ENCODE assay signal across 8 cellular contexts in genomic region chr17:48100591-48101011, GRCh38. TPM values are rescaled to one million over a fixed set of nuclear protein-coding genes. Genes with fewer than 3 reads are reported as not detected.
DNase-seq lines count a peak whose midpoint lies in the region; ATAC-seq, FAIRE-seq and TF ChIP-seq lines count a peak whose summit lies in the region.

No MANE protein-coding gene starts in this region.

- H3K27ac ChIP-seq in DOHH2 (ENCODE audit: low read depth, low read length) = peak overlapping the region; percentile 82
- peak overlapping the region; percentile 96 for H3K27ac ChIP-seq in HUES48 (ENCODE audit: low read depth, low read length)
- H3K27ac ChIP-seq in SJSA1 = peak overlapping the region; percentile 62
- H3K27ac ChIP-seq in endothelial cell of umbilical vein (ENCODE audit: insufficient read depth, low read depth, low read length) = peak overlapping the region; percentile 58
- peak overlapping the region; percentile 73 to 80 for H3K27ac ChIP-seq in mucosa of rectum (ENCODE audit: low read depth in 2 of 2, low read length in 2 of 2)
- H3K27ac ChIP-seq in aorta (ENCODE audit: low read depth in 1 of 2, low read length in 2 of 2) = peak overlapping the region; percentile 38 to 73

- peak overlapping the region; percentile 68 for H3K4me2 ChIP-seq in DOHH2 (ENCODE audit: low read length)
- peak overlapping the region; percentile 99 for H3K4me2 ChIP-seq in endothelial cell of umbilical vein (ENCODE audit: insufficient read depth, low read length)

- peaks cover 9% of the 10 kb centered on the region for H3K9me3 ChIP-seq in DOHH2 (ENCODE audit: control insufficient read depth, insufficient read depth, low read length)
- no peaks in the 10 kb centered on the region for H3K9me3 ChIP-seq in HUES48 (ENCODE audit: control insufficient read depth, insufficient read depth, low read length)
- no peaks in the 10 kb centered on the region; the same call in 1 of the 2 replicates for H3K9me3 ChIP-seq in SJSA1 (replicated peaks)
- no peaks in the 10 kb centered on the region for H3K9me3 ChIP-seq in endothelial cell of umbilical vein (replicated peaks; ENCODE audit: control insufficient read depth, insufficient read depth, low read length)
- H3K9me3 ChIP-seq in mucosa of rectum (ENCODE audit: control insufficient read depth in 2 of 2, low read length in 2 of 2) = no peaks in the 10 kb centered on the region
- no peaks in the 10 kb centered on the region for H3K9me3 ChIP-seq in aorta (ENCODE audit: control insufficient read depth, low read length)

- peak in 1 of 2 experiments; percentile 73 for DNase-seq in SJSA1 (ENCODE audit: low read depth in 1 of 2, low spot score in 2 of 2)
- DNase-seq in endothelial cell of umbilical vein (ENCODE audit: low read depth, low spot score) = no peak
- DNase-seq in aorta = peak; percentile 71 to 84
- DNase-seq in inferior parietal cortex (ENCODE audit: extremely low spot score) = no peak
- DNase-seq in GM12891 (ENCODE audit: insufficient read length, low spot score) = no peak

- H3K9ac ChIP-seq in HUES48 (ENCODE audit: low read depth, low read length) (peak overlapping the region; percentile 80), endothelial cell of umbilical vein (replicated peaks; ENCODE audit: extremely low read depth, insufficient read depth, low read length) (peak overlapping the region; percentile 76), mucosa of rectum (ENCODE audit: low read depth in 1 of 2, low read length in 2 of 2) (peak overlapping the region; percentile 44 to 67)

- H4K20me1 ChIP-seq in DOHH2 (ENCODE audit: control insufficient read depth, insufficient read depth, low read depth, low read length) = peaks cover 12% of the 10 kb centered on the region; the same call in 1 of the 2 replicates
- H4K20me1 ChIP-seq in endothelial cell of umbilical vein (replicated peaks; ENCODE audit: control insufficient read depth, extremely low read depth, insufficient read depth, low read length) = peaks cover 3% of the 10 kb centered on the region

- peak overlapping the region; percentile 55 for H2AFZ ChIP-seq in endothelial cell of umbilical vein (ENCODE audit: low read depth, low read length)

- no peak for TF ChIP-seq POLR2A in endothelial cell of umbilical vein (IDR thresholded peaks at IDR 0.05; ENCODE audit: low read depth, low read length)
- TF ChIP-seq POLR2A in GM12891 (IDR thresholded peaks at IDR 0.05; ENCODE audit: low read depth, low read length) = no peak

- peaks cover 40% of the 10 kb centered on the region for H3K4me1 ChIP-seq in DOHH2 (ENCODE audit: control insufficient read depth, low read length)
- H3K4me1 ChIP-seq in HUES48 (ENCODE audit: control insufficient read depth, insufficient read depth, low read length) = no peaks in the 10 kb centered on the region
- peaks cover 9% of the 10 kb centered on the region for H3K4me1 ChIP-seq in SJSA1 (replicated peaks)
- H3K4me1 ChIP-seq in endothelial cell of umbilical vein (ENCODE audit: control insufficient read depth, extremely low read depth, insufficient read depth, low read length) = peaks cover 8% of the 10 kb centered on the region
- H3K4me1 ChIP-seq in mucosa of rectum (ENCODE audit: control insufficient read depth in 2 of 2, insufficient read depth in 2 of 2, low read length in 2 of 2) = peaks cover 5 to 8% of the 10 kb centered on the region in 2 donors
- H3K4me1 ChIP-seq in aorta (ENCODE audit: control insufficient read depth in 1 of 2, insufficient read depth in 2 of 2, low read length in 2 of 2) = no peaks in the 10 kb centered on the region

- 1% methylated on average over 22 to 23 of the region's 23 CpGs for WGBS in aorta, 2 donors

- no peaks in the 10 kb centered on the region for H3K9me2 ChIP-seq in DOHH2 (replicated peaks; ENCODE audit: control insufficient read depth, low read length)

- peaks cover 11% of the 10 kb centered on the region for H3F3A ChIP-seq in DOHH2 (ENCODE audit: control insufficient read depth, insufficient read depth)

- no peaks in the 10 kb centered on the region for H3K27me3 ChIP-seq in DOHH2 (ENCODE audit: control insufficient read depth, low read length)
- H3K27me3 ChIP-seq in HUES48 (ENCODE audit: control insufficient read depth, insufficient read depth, low read length) = no peaks in the 10 kb centered on the region
- no peaks in the 10 kb centered on the region for H3K27me3 ChIP-seq in SJSA1 (replicated peaks)
- no peaks in the 10 kb centered on the region for H3K27me3 ChIP-seq in endothelial cell of umbilical vein (ENCODE audit: control insufficient read depth in 2 of 2, insufficient read depth in 2 of 2, low read length in 2 of 2)
- H3K27me3 ChIP-seq in mucosa of rectum (ENCODE audit: control insufficient read depth in 2 of 2, insufficient read depth in 2 of 2, low read length in 2 of 2) = no peaks in the 10 kb centered on the region
- no peaks in the 10 kb centered on the region for H3K27me3 ChIP-seq in aorta (ENCODE audit: control insufficient read depth in 1 of 2, insufficient read depth in 2 of 2, low read length in 1 of 2)

- dilution Hi-C loops in endothelial cell of umbilical vein (cut with MboI; ENCODE audit: extremely low pct_ligation_motif_present, low sequenced_read_pairs) = no loop called here

- H3K79me2 ChIP-seq in DOHH2 (ENCODE audit: control insufficient read depth, low read length) (peaks cover 56% of the 10 kb centered on the region), endothelial cell of umbilical vein (ENCODE audit: control insufficient read depth, insufficient read depth, low read length) (peaks cover 53% of the 10 kb centered on the region)

- ATAC-seq in aorta (ENCODE audit: low FRiP score) = peak; percentile 55

- intact Hi-C loops in endothelial cell of umbilical vein (cut with micrococcal nuclease) (loop anchor here (2.0 to 5.0 kb wide), 3 partner anchors 52 to 142 kb away; partner anchors contain the start of gene NFE2L1), aorta (cut with DNase I) (no loop called here)

- TF ChIP-seq CTCF in DOHH2 (IDR thresholded peaks at IDR 0.05; ENCODE audit: low read depth, low read length, poor library complexity, severe bottlenecking) (no peak), endothelial cell of umbilical vein (IDR thresholded peaks at IDR 0.05; ENCODE audit: extremely low read depth in 1 of 2, insufficient read depth in 1 of 2, low read depth in 1 of 2, low read length in 2 of 2) (no peak)

- no TSS peak for BruUV-seq in endothelial cell of umbilical vein (replicated peaks; lab: Mats Ljungman, UMichigan)

- H3K9me1 ChIP-seq in endothelial cell of umbilical vein (replicated peaks; ENCODE audit: control insufficient read depth, extremely low read depth, insufficient read depth, low read length) = no peaks in the 10 kb centered on the region

- CTCF ChIA-PET in endothelial cell of umbilical vein (lab: Charles Lee) = interaction anchor here (0.8 to 2.2 kb wide), 7 partner anchors 9 to 130 kb away, joined by 3 to 13 read pairs (median 3); partner anchors contain the start of gene CDK5RAP3

- POLR2A ChIA-PET in endothelial cell of umbilical vein (lab: Charles Lee) = interaction anchor here (1.7 kb wide), 1 partner anchor 52 kb away, joined by 9 read pairs; the partner anchor contains the start of gene NFE2L1

- H3K4me3 ChIP-seq in DOHH2 (ENCODE audit: low read length) (peak overlapping the region; percentile 77), HUES48 (ENCODE audit: low read depth, low read length) (peak overlapping the region; percentile 89), SJSA1 (peak overlapping the region; percentile 76), endothelial cell of umbilical vein (replicated peaks in 1 of 3; ENCODE audit: insufficient read depth in 1 of 3, low read depth in 1 of 3, low read length in 3 of 3) (peak overlapping the region; percentile 60 to 91 (median 82)), mucosa of rectum (ENCODE audit: low read length in 2 of 2) (peak overlapping the region; percentile 63 to 82), aorta (ENCODE audit: low read length in 2 of 2) (peak overlapping the region; percentile 71 to 94)

- FAIRE-seq in endothelial cell of umbilical vein (lab: Jason Lieb, UNC) = peak; percentile 40
- FAIRE-seq in GM12891 (lab: Jason Lieb, UNC) = no peak

- H3K36me3 ChIP-seq in DOHH2 (ENCODE audit: control insufficient read depth, low read length) (peaks cover 6% of the 10 kb centered on the region; the same call in 1 of the 2 replicates), HUES48 (ENCODE audit: control insufficient read depth, insufficient read depth, low read length) (peaks cover 4% of the 10 kb centered on the region; the same call in 1 of the 2 replicates), SJSA1 (peaks cover 29% of the 10 kb centered on the region), endothelial cell of umbilical vein (ENCODE audit: control insufficient read depth in 2 of 2, extremely low read depth in 1 of 2, insufficient read depth in 2 of 2, low read length in 2 of 2) (no peaks in the 10 kb centered on the region), mucosa of rectum (ENCODE audit: control insufficient read depth in 2 of 2, insufficient read depth in 2 of 2, low read length in 2 of 2) (no peaks in the 10 kb centered on the region), aorta (ENCODE audit: control insufficient read depth in 1 of 2, insufficient read depth in 2 of 2, low read length in 1 of 2) (no peaks in the 10 kb centered on the region)

RNA-seq across cellular contexts. Expression of gene CBX1, which starts 0.7 kb away (rescaled TPM):
- 111 and 149 TPM in 2 replicates for total RNA-seq in SJSA1 (2014; rRNA removed; shearing (Covaris generic))
- total RNA-seq in endothelial cell of umbilical vein (95.2 and 102 TPM in 2 replicates), aorta (10 to 100 TPM; 45.6 to 81.1 TPM)
- polyA plus RNA-seq in endothelial cell of umbilical vein (15.0 and 20.4 TPM in 2 replicates), aorta (10 to 100 TPM; 33.3 to 52.3 TPM)
- polyA plus RNA-seq in endothelial cell of umbilical vein (2011; cell fraction: cytosol; rRNA removed) = 52.9 and 55.9 TPM in 2 replicates
- polyA plus RNA-seq in endothelial cell of umbilical vein (2011; cell fraction: nucleus; rRNA removed) = 20.2 and 32.9 TPM in 2 replicates
- polyA plus RNA-seq in endothelial cell of umbilical vein (2012) = 98.5 and 129 TPM in 2 replicates
- 20.3 and 24.7 TPM in 2 replicates for polyA minus RNA-seq in endothelial cell of umbilical vein
- 12.7 TPM for polyA minus RNA-seq in endothelial cell of umbilical vein (2011; cell fraction: cytosol; rRNA and poly(A)+ RNA removed)
- polyA minus RNA-seq in endothelial cell of umbilical vein (2011; cell fraction: nucleus; rRNA and poly(A)+ RNA removed) = 7.5 and 10.7 TPM in 2 replicates
- polyA plus RNA-seq in GM12891 (2012; ENCODE audit: low read depth, missing spikeins) = 57.5 TPM

RNA-seq across cellular contexts. Expression of gene SNX11, which starts 7.0 kb away (rescaled TPM):
- total RNA-seq in SJSA1 (2014; rRNA removed; shearing (Covaris generic)) = 13.3 and 16.4 TPM in 2 replicates
- 23.4 and 26.4 TPM in 2 replicates for total RNA-seq in endothelial cell of umbilical vein
- 22.0 and 26.2 TPM in 2 replicates for polyA plus RNA-seq in endothelial cell of umbilical vein
- 19.9 and 20.1 TPM in 2 replicates for polyA plus RNA-seq in endothelial cell of umbilical vein (2011; cell fraction: cytosol; rRNA removed)
- 18.2 and 21.7 TPM in 2 replicates for polyA plus RNA-seq in endothelial cell of umbilical vein (2011; cell fraction: nucleus; rRNA removed)
- polyA plus RNA-seq in endothelial cell of umbilical vein (2012) = 22.9 and 26.2 TPM in 2 replicates
- polyA minus RNA-seq in endothelial cell of umbilical vein = 27.7 and 28.1 TPM in 2 replicates
- 10.7 TPM for polyA minus RNA-seq in endothelial cell of umbilical vein (2011; cell fraction: cytosol; rRNA and poly(A)+ RNA removed)
- 6.3 and 11.2 TPM in 2 replicates for polyA minus RNA-seq in endothelial cell of umbilical vein (2011; cell fraction: nucleus; rRNA and poly(A)+ RNA removed)
- 10 to 100 TPM; 17.4 to 18.8 TPM for total RNA-seq in aorta
- polyA plus RNA-seq in aorta = 10 to 100 TPM; 11.7 to 17.2 TPM
- 67.6 TPM for polyA plus RNA-seq in GM12891 (2012; ENCODE audit: low read depth, missing spikeins)

RNA-seq across cellular contexts. Expression of gene NFE2L1, which starts 52.4 kb away (rescaled TPM):
- total RNA-seq in SJSA1 (2014; rRNA removed; shearing (Covaris generic)) = 61.8 and 200 TPM in 2 replicates
- total RNA-seq in endothelial cell of umbilical vein (204 and 236 TPM in 2 replicates), aorta (100 to 1,000 TPM; 161 to 250 TPM)
- polyA plus RNA-seq in endothelial cell of umbilical vein (187 and 196 TPM in 2 replicates), aorta (10 to 100 TPM; 80.6 to 83.3 TPM)
- 182 and 183 TPM in 2 replicates for polyA plus RNA-seq in endothelial cell of umbilical vein (2011; cell fraction: cytosol; rRNA removed)
- polyA plus RNA-seq in endothelial cell of umbilical vein (2011; cell fraction: nucleus; rRNA removed) = 152 and 190 TPM in 2 replicates
- polyA plus RNA-seq in endothelial cell of umbilical vein (2012) = 251 and 271 TPM in 2 replicates
- 201 and 268 TPM in 2 replicates for polyA minus RNA-seq in endothelial cell of umbilical vein
- polyA minus RNA-seq in endothelial cell of umbilical vein (2011; cell fraction: cytosol; rRNA and poly(A)+ RNA removed) = 33.9 TPM
- polyA minus RNA-seq in endothelial cell of umbilical vein (2011; cell fraction: nucleus; rRNA and poly(A)+ RNA removed) = 66.4 and 84.9 TPM in 2 replicates
- polyA plus RNA-seq in GM12891 (2012; ENCODE audit: low read depth, missing spikeins) = 49.2 TPM

Comparison
In these comparisons a context has a peak if more than half of its experiments do, and no peak if none do; other contexts are left out.
1. DNase-seq: peak in aorta (2 of 2); none in endothelial cell of umbilical vein (single experiment), inferior parietal cortex (single experiment) and GM12891 (single experiment).
2. Peak in every context shown above with its lines, with median percentiles within 50 percentile points of each other: H3K27ac ChIP-seq, H3K4me3 ChIP-seq and H3K9ac ChIP-seq.